Comparison of ENCODE assay signal across 1 cellular context in genomic region chr4:94577136-94577535, GRCh38.
TF ChIP-seq lines count a peak whose summit lies in the region.

No MANE protein-coding gene starts in this region.

TF ChIP-seq in GM23338, 12 proteins besides CTCF, POLR2A, EP300 and RAD21 (continued from another document):
- TF ChIP-seq, protein P1, sequence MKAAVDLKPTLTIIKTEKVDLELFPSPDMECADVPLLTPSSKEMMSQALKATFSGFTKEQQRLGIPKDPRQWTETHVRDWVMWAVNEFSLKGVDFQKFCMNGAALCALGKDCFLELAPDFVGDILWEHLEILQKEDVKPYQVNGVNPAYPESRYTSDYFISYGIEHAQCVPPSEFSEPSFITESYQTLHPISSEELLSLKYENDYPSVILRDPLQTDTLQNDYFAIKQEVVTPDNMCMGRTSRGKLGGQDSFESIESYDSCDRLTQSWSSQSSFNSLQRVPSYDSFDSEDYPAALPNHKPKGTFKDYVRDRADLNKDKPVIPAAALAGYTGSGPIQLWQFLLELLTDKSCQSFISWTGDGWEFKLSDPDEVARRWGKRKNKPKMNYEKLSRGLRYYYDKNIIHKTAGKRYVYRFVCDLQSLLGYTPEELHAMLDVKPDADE (IDR thresholded peaks at IDR 0.05): no peak
- no peak for TF ChIP-seq EZH2phosphoT487 (IDR thresholded peaks at IDR 0.05; ENCODE audit: unreplicated experiment)
- no peak for TF ChIP-seq POLR2AphosphoS5 (IDR thresholded peaks at IDR 0.05; ENCODE audit: low read depth)
- no peak for TF ChIP-seq CREB1 (CRISPR knock-in tag; IDR thresholded peaks at IDR 0.05; ENCODE audit: low read depth)
- TF ChIP-seq EZH2 (IDR thresholded peaks at IDR 0.05; ENCODE audit: low read depth, unreplicated experiment): no peak
- no peak for TF ChIP-seq NANOG (IDR thresholded peaks at IDR 0.05; ENCODE audit: borderline replicate concordance)
